2 cellular contexts compared by ENCODE assay signal in the genomic region with DNA sequence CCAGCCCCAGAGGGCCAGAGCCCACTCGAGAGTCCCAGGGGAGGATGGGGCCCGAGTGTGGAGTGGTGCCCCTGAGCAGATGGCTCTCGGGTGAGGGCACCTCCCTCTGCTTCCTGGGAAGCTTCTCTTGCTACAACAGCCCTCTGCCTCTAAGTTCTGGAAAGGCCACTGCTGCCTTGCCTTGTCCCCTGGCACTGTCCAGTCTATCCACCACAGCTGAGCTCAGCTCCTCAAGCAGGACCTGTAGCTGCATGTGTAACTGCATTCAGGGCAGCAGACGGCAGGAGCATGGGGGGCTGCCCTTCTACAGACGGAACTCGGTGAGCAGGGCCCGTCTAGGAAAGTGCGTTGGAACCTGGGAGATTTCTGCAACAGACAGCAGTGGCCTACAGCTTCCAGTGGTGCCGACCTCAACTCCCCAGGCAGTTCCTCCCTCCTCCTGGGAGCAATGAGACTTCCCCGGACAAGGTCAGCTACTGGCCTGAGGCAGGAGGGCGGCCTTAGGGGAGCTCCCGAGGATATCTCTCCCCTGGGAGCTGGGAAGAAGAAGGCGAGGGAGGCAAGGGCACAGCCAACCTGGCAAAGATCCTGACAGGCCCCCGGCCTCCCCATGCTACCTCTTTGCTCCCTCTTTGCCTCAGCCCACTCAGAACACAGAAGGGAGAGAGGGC.
TF ChIP-seq lines count a peak whose summit lies in the region.

No MANE protein-coding gene starts in this region.

TF ChIP-seq in Ishikawa, 13 proteins besides CTCF, POLR2A, EP300 and RAD21 (continued from another document):
- TF ChIP-seq, protein P1, sequence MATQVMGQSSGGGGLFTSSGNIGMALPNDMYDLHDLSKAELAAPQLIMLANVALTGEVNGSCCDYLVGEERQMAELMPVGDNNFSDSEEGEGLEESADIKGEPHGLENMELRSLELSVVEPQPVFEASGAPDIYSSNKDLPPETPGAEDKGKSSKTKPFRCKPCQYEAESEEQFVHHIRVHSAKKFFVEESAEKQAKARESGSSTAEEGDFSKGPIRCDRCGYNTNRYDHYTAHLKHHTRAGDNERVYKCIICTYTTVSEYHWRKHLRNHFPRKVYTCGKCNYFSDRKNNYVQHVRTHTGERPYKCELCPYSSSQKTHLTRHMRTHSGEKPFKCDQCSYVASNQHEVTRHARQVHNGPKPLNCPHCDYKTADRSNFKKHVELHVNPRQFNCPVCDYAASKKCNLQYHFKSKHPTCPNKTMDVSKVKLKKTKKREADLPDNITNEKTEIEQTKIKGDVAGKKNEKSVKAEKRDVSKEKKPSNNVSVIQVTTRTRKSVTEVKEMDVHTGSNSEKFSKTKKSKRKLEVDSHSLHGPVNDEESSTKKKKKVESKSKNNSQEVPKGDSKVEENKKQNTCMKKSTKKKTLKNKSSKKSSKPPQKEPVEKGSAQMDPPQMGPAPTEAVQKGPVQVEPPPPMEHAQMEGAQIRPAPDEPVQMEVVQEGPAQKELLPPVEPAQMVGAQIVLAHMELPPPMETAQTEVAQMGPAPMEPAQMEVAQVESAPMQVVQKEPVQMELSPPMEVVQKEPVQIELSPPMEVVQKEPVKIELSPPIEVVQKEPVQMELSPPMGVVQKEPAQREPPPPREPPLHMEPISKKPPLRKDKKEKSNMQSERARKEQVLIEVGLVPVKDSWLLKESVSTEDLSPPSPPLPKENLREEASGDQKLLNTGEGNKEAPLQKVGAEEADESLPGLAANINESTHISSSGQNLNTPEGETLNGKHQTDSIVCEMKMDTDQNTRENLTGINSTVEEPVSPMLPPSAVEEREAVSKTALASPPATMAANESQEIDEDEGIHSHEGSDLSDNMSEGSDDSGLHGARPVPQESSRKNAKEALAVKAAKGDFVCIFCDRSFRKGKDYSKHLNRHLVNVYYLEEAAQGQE (IDR thresholded peaks at IDR 0.05; ENCODE audit: low read depth), result no peak

TF ChIP-seq in HepG2, 621 proteins besides CTCF, POLR2A, EP300 and RAD21 (continued from another document):
- TF ChIP-seq, protein P2, sequence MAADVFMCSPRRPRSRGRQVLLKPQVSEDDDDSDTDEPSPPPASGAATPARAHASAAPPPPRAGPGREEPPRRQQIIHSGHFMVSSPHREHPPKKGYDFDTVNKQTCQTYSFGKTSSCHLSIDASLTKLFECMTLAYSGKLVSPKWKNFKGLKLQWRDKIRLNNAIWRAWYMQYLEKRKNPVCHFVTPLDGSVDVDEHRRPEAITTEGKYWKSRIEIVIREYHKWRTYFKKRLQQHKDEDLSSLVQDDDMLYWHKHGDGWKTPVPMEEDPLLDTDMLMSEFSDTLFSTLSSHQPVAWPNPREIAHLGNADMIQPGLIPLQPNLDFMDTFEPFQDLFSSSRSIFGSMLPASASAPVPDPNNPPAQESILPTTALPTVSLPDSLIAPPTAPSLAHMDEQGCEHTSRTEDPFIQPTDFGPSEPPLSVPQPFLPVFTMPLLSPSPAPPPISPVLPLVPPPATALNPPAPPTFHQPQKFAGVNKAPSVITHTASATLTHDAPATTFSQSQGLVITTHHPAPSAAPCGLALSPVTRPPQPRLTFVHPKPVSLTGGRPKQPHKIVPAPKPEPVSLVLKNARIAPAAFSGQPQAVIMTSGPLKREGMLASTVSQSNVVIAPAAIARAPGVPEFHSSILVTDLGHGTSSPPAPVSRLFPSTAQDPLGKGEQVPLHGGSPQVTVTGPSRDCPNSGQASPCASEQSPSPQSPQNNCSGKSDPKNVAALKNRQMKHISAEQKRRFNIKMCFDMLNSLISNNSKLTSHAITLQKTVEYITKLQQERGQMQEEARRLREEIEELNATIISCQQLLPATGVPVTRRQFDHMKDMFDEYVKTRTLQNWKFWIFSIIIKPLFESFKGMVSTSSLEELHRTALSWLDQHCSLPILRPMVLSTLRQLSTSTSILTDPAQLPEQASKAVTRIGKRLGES (CRISPR knock-in tag; IDR thresholded peaks at IDR 0.05; ENCODE audit: borderline replicate concordance), result no peak
- TF ChIP-seq HNRNPUL1 (IDR thresholded peaks at IDR 0.05; ENCODE audit: low read depth, low read length) (no peak), HES4 (CRISPR knock-in tag; IDR thresholded peaks at IDR 0.05; ENCODE audit: borderline replicate concordance) (no peak), NFE2L1 (CRISPR knock-in tag; IDR thresholded peaks at IDR 0.05; ENCODE audit: borderline replicate concordance) (no peak), HHEX (CRISPR knock-in tag; IDR thresholded peaks at IDR 0.05) (no peak)
- TF ChIP-seq, protein P3, sequence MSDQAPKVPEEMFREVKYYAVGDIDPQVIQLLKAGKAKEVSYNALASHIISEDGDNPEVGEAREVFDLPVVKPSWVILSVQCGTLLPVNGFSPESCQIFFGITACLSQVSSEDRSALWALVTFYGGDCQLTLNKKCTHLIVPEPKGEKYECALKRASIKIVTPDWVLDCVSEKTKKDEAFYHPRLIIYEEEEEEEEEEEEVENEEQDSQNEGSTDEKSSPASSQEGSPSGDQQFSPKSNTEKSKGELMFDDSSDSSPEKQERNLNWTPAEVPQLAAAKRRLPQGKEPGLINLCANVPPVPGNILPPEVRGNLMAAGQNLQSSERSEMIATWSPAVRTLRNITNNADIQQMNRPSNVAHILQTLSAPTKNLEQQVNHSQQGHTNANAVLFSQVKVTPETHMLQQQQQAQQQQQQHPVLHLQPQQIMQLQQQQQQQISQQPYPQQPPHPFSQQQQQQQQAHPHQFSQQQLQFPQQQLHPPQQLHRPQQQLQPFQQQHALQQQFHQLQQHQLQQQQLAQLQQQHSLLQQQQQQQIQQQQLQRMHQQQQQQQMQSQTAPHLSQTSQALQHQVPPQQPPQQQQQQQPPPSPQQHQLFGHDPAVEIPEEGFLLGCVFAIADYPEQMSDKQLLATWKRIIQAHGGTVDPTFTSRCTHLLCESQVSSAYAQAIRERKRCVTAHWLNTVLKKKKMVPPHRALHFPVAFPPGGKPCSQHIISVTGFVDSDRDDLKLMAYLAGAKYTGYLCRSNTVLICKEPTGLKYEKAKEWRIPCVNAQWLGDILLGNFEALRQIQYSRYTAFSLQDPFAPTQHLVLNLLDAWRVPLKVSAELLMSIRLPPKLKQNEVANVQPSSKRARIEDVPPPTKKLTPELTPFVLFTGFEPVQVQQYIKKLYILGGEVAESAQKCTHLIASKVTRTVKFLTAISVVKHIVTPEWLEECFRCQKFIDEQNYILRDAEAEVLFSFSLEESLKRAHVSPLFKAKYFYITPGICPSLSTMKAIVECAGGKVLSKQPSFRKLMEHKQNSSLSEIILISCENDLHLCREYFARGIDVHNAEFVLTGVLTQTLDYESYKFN (CRISPR knock-in tag; conservative IDR thresholded peaks at IDR 0.05), result no peak
